31 cellular contexts compared by ENCODE assay signal in the genomic region with DNA sequence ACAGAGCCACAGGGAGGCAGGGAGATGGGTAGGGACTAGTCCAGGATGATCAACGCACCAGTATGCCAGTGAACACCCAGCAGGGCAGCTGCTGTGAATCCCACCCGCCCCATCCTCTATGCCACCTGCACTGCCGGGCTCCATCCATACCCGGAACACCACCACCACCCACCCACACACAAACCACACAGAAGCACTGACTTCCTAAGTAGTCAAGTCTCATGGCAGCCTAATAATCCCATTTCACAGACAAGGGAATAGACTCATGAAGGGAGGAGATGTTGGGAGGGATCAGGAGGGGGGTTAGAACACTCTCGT. TPM values are rescaled to one million over a fixed set of nuclear protein-coding genes. Genes with fewer than 3 reads are reported as not detected.
"Had no signal": no experiment of that assay in that cellular context is flagged by ENCODE, and none has a peak within 500 bp of the region (broad histone marks: within the 10 kb centered on the region; RNA-seq: fewer than 3 reads in every experiment).

No MANE protein-coding gene starts in this region.

- H3K27ac ChIP-seq: coronary artery, esophagus muscularis mucosa, foreskin keratinocyte, gastroesophageal sphincter, heart right ventricle, lower lobe of right lung, ovary, psoas muscle, sigmoid colon, stomach, thyroid gland had no signal

- H3K27ac Mint-ChIP-seq: nephron progenitor cell; stimulated activated effector memory CD8-positive, alpha-beta T cell treated with anti-CD3 and anti-CD28 coated beads, Interleukin-12 subunit alpha, Interleukin-12 subunit beta, amount 100 ng/mL, for 72 hours had no signal

- H3K9me3 ChIP-seq: esophagus muscularis mucosa, gastroesophageal sphincter, heart right ventricle, lower lobe of right lung, ovary, psoas muscle, sigmoid colon, stomach, thyroid gland had no signal

- H3K9me3 Mint-ChIP-seq: naive thymus-derived CD8-positive, alpha-beta T cell; nephron progenitor cell; stimulated activated effector memory CD8-positive, alpha-beta T cell treated with anti-CD3 and anti-CD28 coated beads, Interleukin-12 subunit alpha, Interleukin-12 subunit beta, amount 100 ng/mL, for 72 hours had no signal

- H3K4me3 ChIP-seq: coronary artery, esophagus muscularis mucosa, gastroesophageal sphincter, heart right ventricle, lower lobe of right lung, ovary, psoas muscle, sigmoid colon, stomach, thyroid gland had no signal

- ATAC-seq: foreskin keratinocyte; gastroesophageal sphincter; heart right ventricle; left colon; left ventricle myocardium superior; lower lobe of right lung; psoas muscle; right cardiac atrium; stimulated activated effector memory CD8-positive, alpha-beta T cell treated with anti-CD3 and anti-CD28 coated beads, Interleukin-12 subunit alpha, Interleukin-12 subunit beta, amount 100 ng/mL, for 72 hours had no signal

- H3K4me3 Mint-ChIP-seq: naive thymus-derived CD8-positive, alpha-beta T cell; nephron progenitor cell; stimulated activated effector memory CD8-positive, alpha-beta T cell treated with anti-CD3 and anti-CD28 coated beads, Interleukin-12 subunit alpha, Interleukin-12 subunit beta, amount 100 ng/mL, for 72 hours had no signal

- H3K27me3 ChIP-seq: ovary, thyroid gland had no signal

- DNase-seq: dermis blood vessel endothelial cell; effector memory CD4-positive, alpha-beta T cell; foreskin keratinocyte; heart right ventricle; hippocampal formation; kidney glomerular epithelial cell; left colon; left ventricle myocardium superior; lower lobe of right lung; naive thymus-derived CD8-positive, alpha-beta T cell; nephron progenitor cell; nucleus accumbens; ovary; posterior cingulate gyrus; psoas muscle; right cardiac atrium; sigmoid colon; stimulated activated CD4-positive, alpha-beta T cell treated with anti-CD3 and anti-CD28 coated beads, Interleukin-2, amount 100 ng/mL, for 24 hours; stimulated activated CD4-positive, alpha-beta T cell treated with anti-CD3 and anti-CD28 coated beads, Interleukin-4, amount 100 ng/mL, for 24 hours; stimulated activated naive CD4-positive, alpha-beta T cell treated with Interleukin-2 at 50 U/mL for 16 hours; stomach; thyroid gland; trophoblast cell had no signal

- H3K4me1 ChIP-seq: foreskin keratinocyte, lower lobe of right lung, thyroid gland had no signal

- FAIRE-seq: endothelial cell of umbilical vein, islet of Langerhans had no signal

- H3K36me3 Mint-ChIP-seq: naive thymus-derived CD8-positive, alpha-beta T cell; stimulated activated effector memory CD8-positive, alpha-beta T cell treated with anti-CD3 and anti-CD28 coated beads, Interleukin-12 subunit alpha, Interleukin-12 subunit beta, amount 100 ng/mL, for 72 hours had no signal

- H3K36me3 ChIP-seq: esophagus muscularis mucosa, gastroesophageal sphincter, heart right ventricle, lower lobe of right lung, ovary, sigmoid colon, stomach, thyroid gland had no signal

RNA-seq across cellular contexts. Expression of a gene that starts 6.3 kb away (rescaled TPM):
- total RNA-seq: foreskin keratinocyte, mesenteric fat pad, skeletal muscle tissue, thyroid gland had no signal
- polyA plus RNA-seq: foreskin keratinocyte had no signal
